1 cellular context compared by ENCODE assay signal in genomic region chr11:27553186-27553585, GRCh38.
TF ChIP-seq lines count a peak whose summit lies in the region.

No MANE protein-coding gene starts in this region.

TF ChIP-seq in GM23338, 12 proteins besides CTCF, POLR2A, EP300 and RAD21 (continued from another document):
- TF ChIP-seq ZNF462 (CRISPR knock-in tag; IDR thresholded peaks at IDR 0.05) (no peak), STAT1 (IDR thresholded peaks at IDR 0.05; ENCODE audit: unreplicated experiment) (no peak), REST (IDR thresholded peaks at IDR 0.05; ENCODE audit: unreplicated experiment) (no peak), ZNF331 (CRISPR knock-in tag; IDR thresholded peaks at IDR 0.05; ENCODE audit: low read depth) (no peak), EZH2 (IDR thresholded peaks at IDR 0.05; ENCODE audit: low read depth, unreplicated experiment) (no peak), EZH2phosphoT487 (IDR thresholded peaks at IDR 0.05; ENCODE audit: unreplicated experiment) (no peak), ETS1 (IDR thresholded peaks at IDR 0.05) (no peak), CREB1 (CRISPR knock-in tag; IDR thresholded peaks at IDR 0.05; ENCODE audit: low read depth) (no peak), POLR2AphosphoS5 (IDR thresholded peaks at IDR 0.05; ENCODE audit: low read depth) (no peak)
